26 cellular contexts compared by ENCODE assay signal in genomic region chr5:1826235-1826980, GRCh38. TPM values are rescaled to one million over a fixed set of nuclear protein-coding genes. Genes with fewer than 3 reads are reported as not detected.
DNase-seq lines count a peak whose midpoint lies in the region; ATAC-seq and FAIRE-seq lines count a peak whose summit lies in the region.
"Had no signal": no experiment of that assay in that cellular context is flagged by ENCODE, and none has a peak within 500 bp of the region (broad histone marks: within the 10 kb centered on the region; RNA-seq: fewer than 3 reads in every experiment).

No MANE protein-coding gene starts in this region.

- peak; percentile 21 for ATAC-seq in left lobe of liver
- no peak for ATAC-seq in GM18520 (IDR thresholded peaks at IDR 0.05; ENCODE audit: unreplicated experiment)
- ATAC-seq in GM18519 (IDR thresholded peaks at IDR 0.05; ENCODE audit: low FRiP score, unreplicated experiment), result no peak

- peak; percentile 58 for DNase-seq in activated effector memory CD4-positive, alpha-beta T cell treated with anti-CD3 and anti-CD28 coated beads, Interleukin-2, amount 50 U/mL, for 16 hours
- no peak for DNase-seq in activated effector memory CD4-positive, alpha-beta T cell treated with Interleukin-2 at 50 U/mL for 16 hours
- DNase-seq in HTR-8/SVneo (ENCODE audit: insufficient read length, low spot score), result no peak
- DNase-seq in left lobe of liver (ENCODE audit: low spot score), result peak; percentile 40
- DNase-seq in posterior vena cava (ENCODE audit: low spot score), result peak; percentile 46
- DNase-seq in OCI-M1 (lab: John Stamatoyannopoulos, UW), result no peak
- DNase-seq: Calu3; CD8-positive, alpha-beta memory T cell; DMS79 treated with DMSO at 0.1 percent for 48 hours; GF-D8; KBM-7; MG63; NCI-H2029; NCI-H446 treated with DMSO at 0.1 percent for 48 hours; NCI-H526; NCI-H82; NK-92 treated with Interleukin-12 subunit alpha and Interleukin-12 subunit beta, amount 100 ng/mL, for 24 hours; PC-9; RPMI8226; SK-N-SH had no signal

- FAIRE-seq in HTR-8/SVneo (lab: Jason Lieb, UNC), result peak; percentile 64
- FAIRE-seq: GM12892 had no signal

- intact Hi-C loops in posterior vena cava (cut with DNase I), result loop anchor here in 1 of 2 donors (2.0 kb wide), 1 partner anchor 54 kb away; no protein-coding TSS in a partner anchor

RNA-seq across cellular contexts. Expression of gene NDUFS6, which starts 25.2 kb away (rescaled TPM):
- total RNA-seq in left lobe of liver (27.0 TPM), posterior vena cava (10 to 100 TPM; 25.4 to 25.8 TPM)

RNA-seq across cellular contexts. Expression of gene MRPL36, which starts 26.8 kb away (rescaled TPM):
- 31.1 TPM for total RNA-seq in left lobe of liver
- total RNA-seq in posterior vena cava, result 10 to 100 TPM; 29.4 to 32.4 TPM

RNA-seq across cellular contexts. Expression of gene IRX4, which starts 56.3 kb away (rescaled TPM):
- not detected for total RNA-seq in left lobe of liver
- not detected for total RNA-seq in posterior vena cava
- total RNA-seq: B cell; Calu3; CD8-positive, alpha-beta memory T cell; H4; HT-29; PC-9 had no signal

Comparison
In these comparisons a context has a peak if more than half of its experiments do, and no peak if none do; other contexts are left out.
1. DNase-seq: peak in activated effector memory CD4-positive, alpha-beta T cell treated with anti-CD3 and anti-CD28 coated beads, Interleukin-2, amount 50 U/mL, for 16 hours (single experiment), left lobe of liver (single experiment) and posterior vena cava (single experiment); none in activated effector memory CD4-positive, alpha-beta T cell treated with Interleukin-2 at 50 U/mL for 16 hours (single experiment), HTR-8/SVneo (single experiment) and OCI-M1 (single experiment).